ENCODE assay signal across 8 cellular contexts in genomic region chr12:48716168-48716492, GRCh38. TPM values are rescaled to one million over a fixed set of nuclear protein-coding genes. Genes with fewer than 3 reads are reported as not detected.
DNase-seq lines count a peak whose midpoint lies in the region; ATAC-seq, FAIRE-seq and TF ChIP-seq lines count a peak whose summit lies in the region.

No MANE protein-coding gene starts in this region.

- DNase-seq in GM12865 (ENCODE audit: low read depth), result no peak
- DNase-seq in Peyer's patch, result no peak
- peak; percentile 7 for DNase-seq in fibroblast of mammary gland (ENCODE audit: low read depth)
- no peak for DNase-seq in psoas muscle
- no peak for DNase-seq in urothelium cell line (ENCODE audit: low spot score)
- no peak for DNase-seq in NCI-H1048 (lab: John Stamatoyannopoulos, UW)

- FAIRE-seq in urothelium cell line (lab: Jason Lieb, UNC), result no peak

- no peak for TF ChIP-seq POLR2A in Peyer's patch (IDR thresholded peaks at IDR 0.05)

- H3K4me3 ChIP-seq in GM12865 (ENCODE audit: low read depth, low read length) (peak overlapping the region; percentile 84), Peyer's patch (peak overlapping the region; percentile 56 to 75 (median 69)), fibroblast of mammary gland (ENCODE audit: control insufficient read depth, low read depth, low read length) (peak overlapping the region; percentile 98), psoas muscle (peak overlapping the region; percentile 77)

- intact Hi-C loops in psoas muscle (cut with DNase I), result no loop called here

- H3K36me3 ChIP-seq in Peyer's patch (peaks cover 0 to 36% (median 0%) of the 10 kb centered on the region in 3 donors), psoas muscle (ENCODE audit: insufficient read depth in 1 of 2, low read depth in 1 of 2) (peaks cover 3 to 28% of the 10 kb centered on the region in 2 donors)

- H3K27ac ChIP-seq in Peyer's patch (peak overlapping the region; percentile 89 to 97 (median 94)), psoas muscle (peak overlapping the region; percentile 93)

- no peak for TF ChIP-seq CTCF in GM12865 (IDR thresholded peaks at IDR 0.05; ENCODE audit: insufficient read depth, low read depth, low read length, missing control alignments)
- no peak for TF ChIP-seq CTCF in Peyer's patch (IDR thresholded peaks at IDR 0.05)
- no peak for TF ChIP-seq CTCF in fibroblast of mammary gland (conservative IDR thresholded peaks at IDR 0.05; ENCODE audit: control insufficient read depth, insufficient read depth, low read depth, low read length)
- TF ChIP-seq CTCF in psoas muscle (IDR thresholded peaks at IDR 0.05), result no peak

- H3K4me1 ChIP-seq in Peyer's patch (peaks cover 0 to 30% (median 18%) of the 10 kb centered on the region in 4 donors), psoas muscle (peaks cover 26% of the 10 kb centered on the region)

- H3K27me3 ChIP-seq in Peyer's patch (no peaks in the 10 kb centered on the region), psoas muscle (ENCODE audit: insufficient read depth in 3 of 3, low read length in 2 of 3) (no peaks in the 10 kb centered on the region)

- ATAC-seq in psoas muscle, result no peak
- no peak for ATAC-seq in HG02884 (IDR thresholded peaks at IDR 0.05; ENCODE audit: unreplicated experiment)
- ATAC-seq in HG03139 (IDR thresholded peaks at IDR 0.05; ENCODE audit: unreplicated experiment), result no peak

- H3K9me3 ChIP-seq in Peyer's patch (peaks cover 0 to 3% (median under 1%) of the 10 kb centered on the region in 4 donors), psoas muscle (no peaks in the 10 kb centered on the region)

- WGBS in psoas muscle, 3 donors, result 0 to 1% (median 0%) methylated on average over 17 of the region's 17 CpGs

RNA-seq across cellular contexts. Expression of gene CCNT1, which starts 0.4 kb away (rescaled TPM):
- total RNA-seq in Peyer's patch (10 to 100 TPM; 29.6 to 68.5 (median 42.9) TPM), psoas muscle (10 to 100 TPM; 25.9 to 31.8 (median 28.7) TPM)
- polyA plus RNA-seq in psoas muscle, result 10 to 100 TPM in 1 of 3 donors, 1 to 10 TPM in 2; 5.2 to 17.0 (median 6.1) TPM

RNA-seq across cellular contexts. Expression of gene KANSL2, which starts 34.1 kb away (rescaled TPM):
- 100 to 1,000 TPM in 1 of 4 donors, 10 to 100 TPM in 3; 14.4 to 106 (median 49.9) TPM for total RNA-seq in Peyer's patch
- 10 to 100 TPM; 30.7 to 59.4 (median 33.4) TPM for total RNA-seq in psoas muscle
- polyA plus RNA-seq in psoas muscle, result 10 to 100 TPM; 34.1 to 88.1 (median 57.1) TPM
